Comparison of ENCODE assay signal across 17 cellular contexts in genomic region chr19:39349326-39349725, GRCh38. TPM values are rescaled to one million over a fixed set of nuclear protein-coding genes. Genes with fewer than 3 reads are reported as not detected.
DNase-seq lines count a peak whose midpoint lies in the region; ATAC-seq and TF ChIP-seq lines count a peak whose summit lies in the region.
"Had no signal": no experiment of that assay in that cellular context is flagged by ENCODE, and none has a peak within 500 bp of the region (broad histone marks: within the 10 kb centered on the region; RNA-seq: fewer than 3 reads in every experiment).

No MANE protein-coding gene starts in this region.

- H3K4me3 ChIP-seq in KMS-11 (IDR thresholded peaks at IDR 0.05; ENCODE audit: insufficient read depth, low read depth, low read length), result no peak overlapping the region
- peak overlapping the region in 5 of 59 donors; percentile 0 to 12 (median 4) for H3K4me3 ChIP-seq in dorsolateral prefrontal cortex
- H3K4me3 ChIP-seq in psoas muscle, result no peak overlapping the region
- H3K4me3 ChIP-seq: BLaER1 treated with 17β-estradiol and CSF1 and Interleukin-3, amounts not matched to agents 10 nM and 100 nM had no signal

- CTCF ChIA-PET in activated CD4-positive, alpha-beta T cell treated with anti-CD3 and anti-CD28 coated beads for 36 hours (lab: Charles Lee), result interaction anchor here (0.9 to 2.5 kb wide), 2 partner anchors 7 to 227 kb away, joined by 3 to 9 read pairs; partner anchors contain the start of gene SAMD4B

- H3K4me2 ChIP-seq in KMS-11, result no peak overlapping the region
- H3K4me2 ChIP-seq: BLaER1 treated with 17β-estradiol and CSF1 and Interleukin-3, amounts not matched to agents 10 nM and 100 nM had no signal

- no peak overlapping the region for H3K4me3 Mint-ChIP-seq in activated CD4-positive, alpha-beta T cell treated with anti-CD3 and anti-CD28 coated beads for 36 hours

- no peak overlapping the region for H2AFZ ChIP-seq in KMS-11 (ENCODE audit: low read depth)

- no peaks in the 10 kb centered on the region for H4K20me1 ChIP-seq in KMS-11 (ENCODE audit: insufficient read depth)

- H3K36me3 Mint-ChIP-seq in activated CD4-positive, alpha-beta T cell treated with anti-CD3 and anti-CD28 coated beads for 36 hours (ENCODE audit: low read depth), result peaks cover 31% of the 10 kb centered on the region

- no peak overlapping the region for H3K9ac ChIP-seq in KMS-11

- H3K4me1 ChIP-seq in KMS-11 (ENCODE audit: low read depth, poor library complexity, severe bottlenecking) (peaks cover 63% of the 10 kb centered on the region), psoas muscle (peaks cover 60% of the 10 kb centered on the region)

- H3K27ac Mint-ChIP-seq in activated CD4-positive, alpha-beta T cell treated with anti-CD3 and anti-CD28 coated beads for 36 hours, result peak overlapping the region; percentile 38

- ATAC-seq in activated CD4-positive, alpha-beta T cell treated with anti-CD3 and anti-CD28 coated beads for 36 hours, result no peak
- ATAC-seq in psoas muscle (no peak), SK-N-SH treated with all-trans-retinoic acid at 6 μM for 48 hours (no peak)

- intact Hi-C loops in activated CD4-positive, alpha-beta T cell treated with anti-CD3 and anti-CD28 coated beads for 36 hours (cut with DNase I, micrococcal nuclease), result no loop called here
- intact Hi-C loops in dorsolateral prefrontal cortex (cut with DNase I), result no loop called here
- intact Hi-C loops in psoas muscle (cut with DNase I), result loop anchor here (10.0 kb wide), 2 partner anchors 85 to 185 kb away; partner anchors contain the start of genes EID2B (in 1 of the 2) and RPS16 (in 1 of the 2)

- H3K9me3 ChIP-seq in psoas muscle, result no peaks in the 10 kb centered on the region
- H3K9me3 ChIP-seq: BLaER1 treated with 17β-estradiol and CSF1 and Interleukin-3, amounts not matched to agents 10 nM and 100 nM had no signal

- no peaks in the 10 kb centered on the region for H3K9me3 Mint-ChIP-seq in activated CD4-positive, alpha-beta T cell treated with anti-CD3 and anti-CD28 coated beads for 36 hours (ENCODE audit: low read depth)

- POLR2A ChIA-PET in activated CD4-positive, alpha-beta T cell treated with anti-CD3 and anti-CD28 coated beads for 36 hours (lab: Charles Lee), result interaction anchor here (0.5 kb wide), 1 partner anchor 483 kb away, joined by 6 read pairs; no protein-coding TSS in a partner anchor

- TF ChIP-seq CTCF in KMS-11 (conservative IDR thresholded peaks at IDR 0.05; ENCODE audit: low read depth, low read length) (no peak), dorsolateral prefrontal cortex (IDR thresholded peaks at IDR 0.05 in 54 of 56, conservative IDR thresholded peaks at IDR 0.05 in 2 of 56; ENCODE audit: low read depth in 1 of 56, partially characterized antibody in 56 of 56) (no peak), psoas muscle (IDR thresholded peaks at IDR 0.05) (no peak)

- peaks cover 35% of the 10 kb centered on the region; the same call in 1 of the 2 replicates for H3K79me2 ChIP-seq in KMS-11 (ENCODE audit: insufficient read depth, low read depth)

- WGBS in psoas muscle, 3 donors, result 82 to 91% (median 90%) methylated on average over 4 of the region's 4 CpGs

- no peaks in the 10 kb centered on the region for H3K27me3 ChIP-seq in KMS-11 (ENCODE audit: insufficient read depth, low read depth)
- H3K27me3 ChIP-seq in dorsolateral prefrontal cortex, result no peaks in the 10 kb centered on the region
- no peaks in the 10 kb centered on the region for H3K27me3 ChIP-seq in psoas muscle (ENCODE audit: insufficient read depth in 3 of 3, low read length in 2 of 3)
- H3K27me3 ChIP-seq: BLaER1 treated with 17β-estradiol and CSF1 and Interleukin-3, amounts not matched to agents 10 nM and 100 nM had no signal

- H3K27me3 Mint-ChIP-seq in activated CD4-positive, alpha-beta T cell treated with anti-CD3 and anti-CD28 coated beads for 36 hours, result no peaks in the 10 kb centered on the region

- H3K4me1 Mint-ChIP-seq in activated CD4-positive, alpha-beta T cell treated with anti-CD3 and anti-CD28 coated beads for 36 hours, result peaks cover 66% of the 10 kb centered on the region

- no peak for DNase-seq in activated CD4-positive, alpha-beta T cell treated with anti-CD3 and anti-CD28 coated beads for 36 hours
- DNase-seq in activated CD4-positive, alpha-beta T cell treated with anti-CD3 and anti-CD28 coated beads for 48 hours, result no peak
- DNase-seq in dorsolateral prefrontal cortex (no peak), psoas muscle (no peak), NK-92 (lab: John Stamatoyannopoulos, UW; ENCODE audit: unreplicated experiment) (no peak), putamen (ENCODE audit: low spot score) (no peak)
- DNase-seq: 8988T, COR-L47, Karpas-422, NCI-H1417, NCI-H1930, NCI-H510A, NCI-H82, RPMI8226 had no signal

- no peaks in the 10 kb centered on the region for H3K36me3 ChIP-seq in KMS-11 (ENCODE audit: insufficient read depth)
- H3K36me3 ChIP-seq in psoas muscle (ENCODE audit: insufficient read depth in 1 of 2, low read depth in 1 of 2), result peaks cover 13 to 78% of the 10 kb centered on the region in 2 donors

- peak overlapping the region; percentile 7; the same call in 1 of the 2 replicates for H3K27ac ChIP-seq in KMS-11
- peak overlapping the region in 58 of 59 donors; percentile 4 to 99 (median 81) for H3K27ac ChIP-seq in dorsolateral prefrontal cortex
- peak overlapping the region; percentile 44 for H3K27ac ChIP-seq in psoas muscle
- H3K27ac ChIP-seq: BLaER1 treated with 17β-estradiol and CSF1 and Interleukin-3, amounts not matched to agents 10 nM and 100 nM had no signal

TF ChIP-seq in SK-N-SH treated with all-trans-retinoic acid at 6 μM for 48 hours, 23 proteins besides CTCF, POLR2A, EP300 and RAD21:
- TF ChIP-seq ARNTL (CRISPR knock-in tag; IDR thresholded peaks at IDR 0.05; ENCODE audit: borderline replicate concordance, low read depth) (no peak), ZNF8 (CRISPR knock-in tag; IDR thresholded peaks at IDR 0.05) (no peak), CSDC2 (CRISPR knock-in tag; IDR thresholded peaks at IDR 0.05) (no peak), SNAI2 (CRISPR knock-in tag; IDR thresholded peaks at IDR 0.05) (no peak), ZNF70 (CRISPR knock-in tag; IDR thresholded peaks at IDR 0.05) (no peak), ZFP3 (CRISPR knock-in tag; IDR thresholded peaks at IDR 0.05) (no peak), TCF4 (CRISPR knock-in tag; IDR thresholded peaks at IDR 0.05; ENCODE audit: borderline replicate concordance) (no peak), ZC3H10 (CRISPR knock-in tag; IDR thresholded peaks at IDR 0.05) (no peak), POU6F1 (CRISPR knock-in tag; IDR thresholded peaks at IDR 0.05; ENCODE audit: borderline replicate concordance, low read depth) (no peak), CSRNP3 (CRISPR knock-in tag; IDR thresholded peaks at IDR 0.05) (no peak), ESRRG (CRISPR knock-in tag; IDR thresholded peaks at IDR 0.05) (no peak), GLIS3 (CRISPR knock-in tag; IDR thresholded peaks at IDR 0.05) (no peak)

RNA-seq across cellular contexts. Expression of gene SAMD4B, which starts 7.1 kb away (rescaled TPM):
- total RNA-seq in activated CD4-positive, alpha-beta T cell treated with anti-CD3 and anti-CD28 coated beads for 36 hours, result 10 to 100 TPM; 45.2 to 46.9 TPM
- total RNA-seq in dorsolateral prefrontal cortex (100 to 1,000 TPM; 107 to 294 (median 153) TPM), psoas muscle (10 to 100 TPM; 34.7 to 66.4 (median 51.7) TPM)
- polyA plus RNA-seq in psoas muscle, result 10 to 100 TPM; 42.0 to 97.5 (median 58.4) TPM

RNA-seq across cellular contexts. Expression of gene GMFG, which starts 13.5 kb away (rescaled TPM):
- 100 to 1,000 TPM; 231 to 333 TPM for total RNA-seq in activated CD4-positive, alpha-beta T cell treated with anti-CD3 and anti-CD28 coated beads for 36 hours
- total RNA-seq in dorsolateral prefrontal cortex (10 to 100 TPM in 94 of 120 experiments, 1 to 10 TPM in 26; 4.4 to 36.5 (median 12.4) TPM), psoas muscle (10 to 100 TPM in 2 of 4 donors, 1 to 10 TPM in 2; 7.6 to 13.0 (median 10.9) TPM)
- 10 to 100 TPM in 2 of 3 donors, 1 to 10 TPM in 1; 6.3 to 15.9 (median 10.5) TPM for polyA plus RNA-seq in psoas muscle

RNA-seq across cellular contexts. Expression of gene LRFN1, which starts 28.7 kb away (rescaled TPM):
- 1 to 10 TPM; 5.3 to 5.4 TPM for total RNA-seq in activated CD4-positive, alpha-beta T cell treated with anti-CD3 and anti-CD28 coated beads for 36 hours
- 10 to 100 TPM in 115 of 120 experiments, 1 to 10 TPM in 5; 6.4 to 25.4 (median 16.9) TPM for total RNA-seq in dorsolateral prefrontal cortex
- total RNA-seq in psoas muscle, result under 1 TPM in 3 of 4 donors, not detected in 1; 0.07 to 0.24 (median 0.08) TPM
- under 1 TPM; 0.04 to 0.08 (median 0.08) TPM for polyA plus RNA-seq in psoas muscle

RNA-seq across cellular contexts. Expression of gene PAF1, which starts 41.6 kb away (rescaled TPM):
- total RNA-seq in activated CD4-positive, alpha-beta T cell treated with anti-CD3 and anti-CD28 coated beads for 36 hours, result 10 to 100 TPM; 40.4 to 54.2 TPM
- total RNA-seq in dorsolateral prefrontal cortex, result 10 to 100 TPM; 33.5 to 65.7 (median 46.2) TPM
- total RNA-seq in psoas muscle, result 10 to 100 TPM; 33.7 to 38.0 (median 34.6) TPM
- polyA plus RNA-seq in psoas muscle, result 10 to 100 TPM; 34.1 to 58.0 (median 37.6) TPM

RNA-seq across cellular contexts. Expression of gene MED29, which starts 41.9 kb away (rescaled TPM):
- total RNA-seq in activated CD4-positive, alpha-beta T cell treated with anti-CD3 and anti-CD28 coated beads for 36 hours, result 10 to 100 TPM; 24.0 to 34.6 TPM
- total RNA-seq in dorsolateral prefrontal cortex (10 to 100 TPM; 41.8 to 99.7 (median 69.9) TPM), psoas muscle (10 to 100 TPM; 25.0 to 33.6 (median 30.2) TPM)
- 10 to 100 TPM; 25.0 to 51.7 (median 26.9) TPM for polyA plus RNA-seq in psoas muscle

Comparison
In these comparisons a context has a peak if more than half of its experiments do, and no peak if none do; other contexts are left out.
1. H3K27ac ChIP-seq: peak in every context shown above with its lines; median percentile 81 in dorsolateral prefrontal cortex; 44 in psoas muscle; 7 in KMS-11.
2. RNA of gene GMFG, which starts 13.5 kb away (total RNA-seq): 231 to 333 TPM in activated CD4-positive, alpha-beta T cell treated with anti-CD3 and anti-CD28 coated beads for 36 hours; 4.4 to 36.5 TPM in dorsolateral prefrontal cortex and 7.6 to 13.0 TPM in psoas muscle; every median in the first group is over 4 times any median in the second.
3. RNA of gene LRFN1, which starts 28.7 kb away (total RNA-seq): 6.4 to 25.4 TPM in dorsolateral prefrontal cortex and 5.3 to 5.4 TPM in activated CD4-positive, alpha-beta T cell treated with anti-CD3 and anti-CD28 coated beads for 36 hours; 0.07 to 0.24 TPM in psoas muscle; every median in the first group is over 4 times any median in the second.
4. intact Hi-C loops: an anchor here in psoas muscle (10.0 kb wide); none called in activated CD4-positive, alpha-beta T cell treated with anti-CD3 and anti-CD28 coated beads for 36 hours and dorsolateral prefrontal cortex.